Comparison of ENCODE assay signal across 17 cellular contexts in the genomic region with DNA sequence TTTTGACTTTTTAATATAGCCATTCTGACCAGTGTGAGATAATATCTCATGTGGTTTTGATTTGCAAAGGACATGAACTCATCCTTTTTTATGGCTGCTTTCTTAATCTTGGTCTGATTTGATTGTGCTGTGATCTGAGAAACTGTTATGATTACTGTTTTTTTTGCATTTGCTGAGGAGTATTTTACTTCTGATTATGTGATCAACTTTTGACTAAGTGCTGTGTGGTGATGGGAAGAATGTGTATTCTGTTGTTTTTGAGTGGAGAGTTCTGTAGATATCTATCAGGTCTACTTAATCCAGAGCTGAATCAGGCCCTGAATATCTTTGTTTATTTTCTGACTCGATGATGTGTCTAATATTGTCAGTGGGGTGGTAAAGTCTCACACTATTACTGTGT. TPM values are rescaled to one million over a fixed set of nuclear protein-coding genes. Genes with fewer than 3 reads are reported as not detected.
DNase-seq lines count a peak whose midpoint lies in the region; ATAC-seq and TF ChIP-seq lines count a peak whose summit lies in the region.
"Had no signal": no experiment of that assay in that cellular context is flagged by ENCODE, and none has a peak within 500 bp of the region (broad histone marks: within the 10 kb centered on the region; RNA-seq: fewer than 3 reads in every experiment).

No MANE protein-coding gene starts in this region.

- H3K9ac ChIP-seq in GM23248, result no peak overlapping the region
- H3K9ac ChIP-seq: BLaER1 treated with 17β-estradiol and CSF1 and Interleukin-3, amounts not matched to agents 10 nM and 100 nM had no signal

- in situ Hi-C loops in GM23248 (cut with MboI), result no loop called here

- peaks cover 45 to 61% (median 51%) of the 10 kb centered on the region in 4 donors for H3K4me1 Mint-ChIP-seq in CD4-positive, alpha-beta memory T cell
- H3K4me1 Mint-ChIP-seq in activated T-helper 17 cell treated with anti-CD3 and anti-CD28 coated beads, Interleukin-2, amount 50 U/mL, for 72 hours, result peaks cover 56% of the 10 kb centered on the region
- no peaks in the 10 kb centered on the region; the same call in 2 of the 3 replicates for H3K4me1 Mint-ChIP-seq in GM23338

- ATAC-seq in activated T-helper 17 cell treated with anti-CD3 and anti-CD28 coated beads, Interleukin-2, amount 50 U/mL, for 72 hours (replicated peaks), result peak; percentile 53
- no peak for ATAC-seq in GM23338
- ATAC-seq: Right ventricle myocardium inferior had no signal

- H3K27ac Mint-ChIP-seq in CD4-positive, alpha-beta memory T cell, result peak overlapping the region in 5 of 7 donors; percentile 7 to 75 (median 28)
- H3K27ac Mint-ChIP-seq in activated T-helper 17 cell treated with anti-CD3 and anti-CD28 coated beads, Interleukin-2, amount 50 U/mL, for 72 hours, result peak overlapping the region; percentile 33
- H3K27ac Mint-ChIP-seq in GM23338, result no peak overlapping the region

- H3K9me3 ChIP-seq in CD4-positive, alpha-beta memory T cell (ENCODE audit: control insufficient read depth in 1 of 2, low read length in 2 of 2), result peaks cover 0 to 6% of the 10 kb centered on the region in 2 donors
- H3K9me3 ChIP-seq in GM23248 (ENCODE audit: low read depth), result no peaks in the 10 kb centered on the region

- H3K4me3 Mint-ChIP-seq in CD4-positive, alpha-beta memory T cell, result peak overlapping the region in 6 of 8 donors; percentile 14 to 63 (median 50)
- peak overlapping the region; percentile 31 for H3K4me3 Mint-ChIP-seq in activated T-helper 17 cell treated with anti-CD3 and anti-CD28 coated beads, Interleukin-2, amount 50 U/mL, for 72 hours
- no peak overlapping the region for H3K4me3 Mint-ChIP-seq in GM23338
- H3K4me3 Mint-ChIP-seq: neural crest cell had no signal

- WGBS in GM23248 (ENCODE audit: low coverage in 1 of 2, low lambda C conversion rate in 2 of 2, missing lambda C conversion rate in 2 of 2), 2 experiments, result 28 to 34% methylated on average over 1 of the region's 1 CpG

- no peaks in the 10 kb centered on the region for H3K27me3 Mint-ChIP-seq in CD4-positive, alpha-beta memory T cell
- no peaks in the 10 kb centered on the region for H3K27me3 Mint-ChIP-seq in activated T-helper 17 cell treated with anti-CD3 and anti-CD28 coated beads, Interleukin-2, amount 50 U/mL, for 72 hours
- no peaks in the 10 kb centered on the region for H3K27me3 Mint-ChIP-seq in GM23338 (ENCODE audit: insufficient read depth, low read depth, poor library complexity)

- no peak overlapping the region for H2AFZ ChIP-seq in GM23248
- no peak overlapping the region for H2AFZ ChIP-seq in GM23338

- peaks cover 41% of the 10 kb centered on the region for H3K4me1 ChIP-seq in CD4-positive, alpha-beta memory T cell (ENCODE audit: insufficient read depth, low read length)
- H3K4me1 ChIP-seq in GM23248 (ENCODE audit: insufficient read depth) (no peaks in the 10 kb centered on the region), GM23338 (ENCODE audit: insufficient read depth) (no peaks in the 10 kb centered on the region)

- H3K9me2 ChIP-seq in GM23248 (ENCODE audit: insufficient read depth) (no peaks in the 10 kb centered on the region), GM23338 (ENCODE audit: insufficient read depth) (0 out of 2 replicates have a peak, but pooled peaks cover 6% of the 10 kb centered on the region)

- H3K4me2 ChIP-seq in GM23248 (ENCODE audit: unreplicated experiment), result no peak overlapping the region
- no peak overlapping the region for H3K4me2 ChIP-seq in GM23338
- H3K4me2 ChIP-seq: BLaER1 treated with 17β-estradiol and CSF1 and Interleukin-3, amounts not matched to agents 10 nM and 100 nM had no signal

- H3F3A ChIP-seq in GM23248 (ENCODE audit: insufficient read depth) (peaks cover 10% of the 10 kb centered on the region; the same call in 1 of the 2 replicates), GM23338 (replicated peaks; ENCODE audit: low read depth) (no peaks in the 10 kb centered on the region)

- H3K27me3 ChIP-seq in CD4-positive, alpha-beta memory T cell (ENCODE audit: insufficient read depth, low read length), result no peaks in the 10 kb centered on the region
- no peaks in the 10 kb centered on the region for H3K27me3 ChIP-seq in GM23248 (replicated peaks; ENCODE audit: insufficient read depth)
- no peaks in the 10 kb centered on the region for H3K27me3 ChIP-seq in GM23338 (ENCODE audit: insufficient read depth)
- H3K27me3 ChIP-seq: BLaER1 treated with 17β-estradiol and CSF1 and Interleukin-3, amounts not matched to agents 10 nM and 100 nM; MG63 had no signal

- no peak overlapping the region for H3K4me3 ChIP-seq in CD4-positive, alpha-beta memory T cell (ENCODE audit: low read length in 2 of 2)
- H3K4me3 ChIP-seq in GM23248 (no peak overlapping the region), GM23338 (no peak overlapping the region)
- H3K4me3 ChIP-seq: BLaER1 treated with 17β-estradiol and CSF1 and Interleukin-3, amounts not matched to agents 10 nM and 100 nM; lung; MG63 had no signal

- TF ChIP-seq CTCF in GM23338 (conservative IDR thresholded peaks at IDR 0.05; ENCODE audit: low read depth in 2 of 2), result no peak

- H3K9me3 Mint-ChIP-seq in CD4-positive, alpha-beta memory T cell, result peaks cover 3 to 41% (median 24%) of the 10 kb centered on the region in 8 donors
- peaks cover 20% of the 10 kb centered on the region for H3K9me3 Mint-ChIP-seq in activated T-helper 17 cell treated with anti-CD3 and anti-CD28 coated beads, Interleukin-2, amount 50 U/mL, for 72 hours
- peaks cover 23% of the 10 kb centered on the region; the same call in 2 of the 3 replicates for H3K9me3 Mint-ChIP-seq in GM23338

- H4K20me1 ChIP-seq in GM23248 (ENCODE audit: insufficient read depth) (peaks cover 7% of the 10 kb centered on the region), GM23338 (replicated peaks; ENCODE audit: insufficient read depth) (no peaks in the 10 kb centered on the region)

- H3K36me3 Mint-ChIP-seq in CD4-positive, alpha-beta memory T cell, result peaks cover 53 to 62% of the 10 kb centered on the region in 2 donors
- peaks cover 65% of the 10 kb centered on the region for H3K36me3 Mint-ChIP-seq in activated T-helper 17 cell treated with anti-CD3 and anti-CD28 coated beads, Interleukin-2, amount 50 U/mL, for 72 hours (ENCODE audit: low read depth)
- H3K36me3 Mint-ChIP-seq in GM23338 (ENCODE audit: low read depth), result peaks cover 7% of the 10 kb centered on the region; the same call in 2 of the 3 replicates

- H3K36me3 ChIP-seq in CD4-positive, alpha-beta memory T cell (ENCODE audit: insufficient read depth, low read length), result peaks cover 11% of the 10 kb centered on the region
- H3K36me3 ChIP-seq in GM23248 (ENCODE audit: low read depth), result peaks cover 13% of the 10 kb centered on the region
- H3K36me3 ChIP-seq in GM23338 (ENCODE audit: insufficient read depth), result 0 out of 2 replicates have a peak, but pooled peaks cover 3% of the 10 kb centered on the region

- H3K27ac ChIP-seq in CD4-positive, alpha-beta memory T cell (ENCODE audit: low read depth, low read length), result no peak overlapping the region
- H3K27ac ChIP-seq in GM23248 (no peak overlapping the region), GM23338 (ENCODE audit: low read depth) (no peak overlapping the region)
- H3K27ac ChIP-seq: BLaER1 treated with 17β-estradiol and CSF1 and Interleukin-3, amounts not matched to agents 10 nM and 100 nM had no signal

- H3K79me2 ChIP-seq in GM23248 (ENCODE audit: insufficient read depth) (peaks cover 50% of the 10 kb centered on the region), GM23338 (replicated peaks; ENCODE audit: insufficient read depth) (no peaks in the 10 kb centered on the region)

- POLR2A ChIA-PET in CD4-positive, alpha-beta memory T cell (lab: Charles Lee; ENCODE audit: partially characterized antibody), result interaction anchor here (1.2 to 1.7 kb wide), 3 partner anchors 8 to 17 kb away, joined by 3 to 5 read pairs (median 4); a partner anchor contains a TSS

- intact Hi-C loops in CD4-positive, alpha-beta memory T cell (cut with micrococcal nuclease), result no loop called here

- DNase-seq in CD4-positive, alpha-beta memory T cell, result no peak
- DNase-seq in GM23248 (peak; percentile 30), kidney glomerular epithelial cell (lab: John Stamatoyannopoulos, UW) (peak; percentile 1), anterior cingulate cortex (lab: John Stamatoyannopoulos, UW) (no peak), GM23338 (ENCODE audit: low spot score) (no peak), hippocampal formation (lab: John Stamatoyannopoulos, UW) (no peak)
- DNase-seq: activated CD4-positive, alpha-beta T cell treated with anti-CD3 and anti-CD28 coated beads for 4 hours; activated gamma-delta T cell treated with Interleukin-2 at 50 U/mL for 16 hours; cerebellar nuclear complex; H7; MG63; NCI-H1694 had no signal

- CTCF ChIA-PET in CD4-positive, alpha-beta memory T cell (lab: Charles Lee; ENCODE audit: partially characterized antibody), result no interaction called here

TF ChIP-seq in GM23338, 12 proteins besides CTCF, POLR2A, EP300 and RAD21 (continues in another document):
- TF ChIP-seq STAT1 (IDR thresholded peaks at IDR 0.05; ENCODE audit: unreplicated experiment), result no peak

RNA-seq across cellular contexts. Expression of a gene that starts 16.8 kb away (rescaled TPM):
- total RNA-seq in CD4-positive, alpha-beta memory T cell, result 100 to 1,000 TPM in 1 of 2 experiments, 10 to 100 TPM in 1; 98.6 to 102 TPM
- polyA plus RNA-seq in CD4-positive, alpha-beta memory T cell, result 10 to 100 TPM; 24.1 to 37.2 TPM
- 7.8 and 8.0 TPM in 2 replicates for total RNA-seq in GM23248 (2014; rRNA removed; shearing (Covaris generic))
- polyA plus RNA-seq in GM23248 (2016; fragmentation: Nextera tagmentation; extraction: Ambion mirVana) (11.1 and 11.5 TPM in 2 replicates), GM23338 (2016; fragmentation: Nextera tagmentation; extraction: Ambion mirVana) (1.3 and 1.5 TPM in 2 replicates)
- 10 to 100 TPM; 45.1 to 70.4 TPM for total RNA-seq in activated T-helper 17 cell treated with anti-CD3 and anti-CD28 coated beads, Interleukin-2, amount 50 U/mL, for 72 hours
- 0.66 and 1.7 TPM in 2 replicates for total RNA-seq in GM23338 (2014; rRNA removed; shearing (Covaris generic))

Comparison
In these comparisons a context has a peak if more than half of its experiments do, and no peak if none do; other contexts are left out.
1. DNase-seq: peak in GM23248 (single experiment) and kidney glomerular epithelial cell (single experiment); none in CD4-positive, alpha-beta memory T cell (0 of 5), anterior cingulate cortex (0 of 58), GM23338 (single experiment) and hippocampal formation (0 of 2).